Comparison of ENCODE assay signal across 1 cellular context in the genomic region with DNA sequence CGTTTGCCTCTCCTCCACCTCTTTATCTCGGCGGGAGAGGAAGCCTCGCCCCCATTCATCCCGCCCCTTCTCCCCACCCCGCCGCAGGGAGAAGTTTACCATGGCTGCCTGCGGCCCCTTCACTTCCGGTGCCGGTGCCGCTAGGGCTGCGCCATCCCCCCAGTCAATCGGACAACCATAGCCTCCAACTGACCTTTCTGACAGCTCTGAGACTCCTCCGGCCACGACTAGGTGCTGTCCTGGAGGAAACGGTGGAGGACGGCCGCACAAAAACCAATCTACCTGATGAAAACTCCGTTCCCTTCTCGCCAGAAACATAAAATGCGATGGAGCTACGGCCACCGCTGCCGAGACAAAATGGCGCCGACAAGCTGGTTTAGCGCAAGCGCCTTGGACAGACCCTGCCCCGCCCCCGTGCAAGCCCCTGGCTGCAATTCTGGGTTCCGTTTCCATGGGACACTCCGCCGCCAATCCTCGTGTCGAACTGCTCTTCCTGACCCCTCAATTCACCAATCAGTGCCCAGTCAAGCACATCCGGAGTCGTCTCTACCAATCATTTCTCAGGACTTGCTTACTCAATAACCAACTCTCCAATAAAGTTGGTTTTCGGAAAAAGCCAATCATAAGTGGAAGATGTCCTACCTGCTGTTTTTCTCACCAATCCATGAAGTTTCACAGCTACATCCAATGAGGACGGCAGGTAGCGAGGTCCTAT.
TF ChIP-seq lines count a peak whose summit lies in the region.

No MANE protein-coding gene starts in this region.

TF ChIP-seq in HepG2, 621 proteins besides CTCF, POLR2A, EP300 and RAD21 (continued from another document and continues in another):
- TF ChIP-seq, protein P1, sequence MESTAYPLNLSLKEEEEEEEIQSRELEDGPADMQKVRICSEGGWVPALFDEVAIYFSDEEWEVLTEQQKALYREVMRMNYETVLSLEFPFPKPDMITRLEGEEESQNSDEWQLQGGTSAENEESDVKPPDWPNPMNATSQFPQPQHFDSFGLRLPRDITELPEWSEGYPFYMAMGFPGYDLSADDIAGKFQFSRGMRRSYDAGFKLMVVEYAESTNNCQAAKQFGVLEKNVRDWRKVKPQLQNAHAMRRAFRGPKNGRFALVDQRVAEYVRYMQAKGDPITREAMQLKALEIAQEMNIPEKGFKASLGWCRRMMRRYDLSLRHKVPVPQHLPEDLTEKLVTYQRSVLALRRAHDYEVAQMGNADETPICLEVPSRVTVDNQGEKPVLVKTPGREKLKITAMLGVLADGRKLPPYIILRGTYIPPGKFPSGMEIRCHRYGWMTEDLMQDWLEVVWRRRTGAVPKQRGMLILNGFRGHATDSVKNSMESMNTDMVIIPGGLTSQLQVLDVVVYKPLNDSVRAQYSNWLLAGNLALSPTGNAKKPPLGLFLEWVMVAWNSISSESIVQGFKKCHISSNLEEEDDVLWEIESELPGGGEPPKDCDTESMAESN (CRISPR knock-in tag; conservative IDR thresholded peaks at IDR 0.05): 0 out of 2 replicates have a peak, but pooled peaks have one; percentile 49
- TF ChIP-seq, protein P2, sequence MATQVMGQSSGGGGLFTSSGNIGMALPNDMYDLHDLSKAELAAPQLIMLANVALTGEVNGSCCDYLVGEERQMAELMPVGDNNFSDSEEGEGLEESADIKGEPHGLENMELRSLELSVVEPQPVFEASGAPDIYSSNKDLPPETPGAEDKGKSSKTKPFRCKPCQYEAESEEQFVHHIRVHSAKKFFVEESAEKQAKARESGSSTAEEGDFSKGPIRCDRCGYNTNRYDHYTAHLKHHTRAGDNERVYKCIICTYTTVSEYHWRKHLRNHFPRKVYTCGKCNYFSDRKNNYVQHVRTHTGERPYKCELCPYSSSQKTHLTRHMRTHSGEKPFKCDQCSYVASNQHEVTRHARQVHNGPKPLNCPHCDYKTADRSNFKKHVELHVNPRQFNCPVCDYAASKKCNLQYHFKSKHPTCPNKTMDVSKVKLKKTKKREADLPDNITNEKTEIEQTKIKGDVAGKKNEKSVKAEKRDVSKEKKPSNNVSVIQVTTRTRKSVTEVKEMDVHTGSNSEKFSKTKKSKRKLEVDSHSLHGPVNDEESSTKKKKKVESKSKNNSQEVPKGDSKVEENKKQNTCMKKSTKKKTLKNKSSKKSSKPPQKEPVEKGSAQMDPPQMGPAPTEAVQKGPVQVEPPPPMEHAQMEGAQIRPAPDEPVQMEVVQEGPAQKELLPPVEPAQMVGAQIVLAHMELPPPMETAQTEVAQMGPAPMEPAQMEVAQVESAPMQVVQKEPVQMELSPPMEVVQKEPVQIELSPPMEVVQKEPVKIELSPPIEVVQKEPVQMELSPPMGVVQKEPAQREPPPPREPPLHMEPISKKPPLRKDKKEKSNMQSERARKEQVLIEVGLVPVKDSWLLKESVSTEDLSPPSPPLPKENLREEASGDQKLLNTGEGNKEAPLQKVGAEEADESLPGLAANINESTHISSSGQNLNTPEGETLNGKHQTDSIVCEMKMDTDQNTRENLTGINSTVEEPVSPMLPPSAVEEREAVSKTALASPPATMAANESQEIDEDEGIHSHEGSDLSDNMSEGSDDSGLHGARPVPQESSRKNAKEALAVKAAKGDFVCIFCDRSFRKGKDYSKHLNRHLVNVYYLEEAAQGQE (IDR thresholded peaks at IDR 0.05; ENCODE audit: borderline replicate concordance in 1 of 2, low read depth in 1 of 2, low read length in 2 of 2): peak in 1 of 2 experiments; percentile 21; a peak in 1 of 4 replicates
- no peak for TF ChIP-seq ZFP62 (CRISPR knock-in tag; IDR thresholded peaks at IDR 0.05)
- TF ChIP-seq EZH2 (conservative IDR thresholded peaks at IDR 0.05; ENCODE audit: low read depth, low read length): no peak; the same call in 1 of the 2 replicates
- TF ChIP-seq ZNF549 (CRISPR knock-in tag; IDR thresholded peaks at IDR 0.05): no peak
- peak; percentile 65 for TF ChIP-seq SALL1 (CRISPR knock-in tag; IDR thresholded peaks at IDR 0.05)
- no peak for TF ChIP-seq FOXP1 (IDR thresholded peaks at IDR 0.05)
- TF ChIP-seq FOXP1 (CRISPR knock-in tag; IDR thresholded peaks at IDR 0.05): peak; percentile 42; the same call in 1 of the 2 replicates
- peak; percentile 9 for TF ChIP-seq SKI (IDR thresholded peaks at IDR 0.05; ENCODE audit: partially characterized antibody)
- TF ChIP-seq MIER2 (CRISPR knock-in tag; IDR thresholded peaks at IDR 0.05): no peak
- TF ChIP-seq KAT8 (CRISPR knock-in tag; IDR thresholded peaks at IDR 0.05): peak; percentile 84
- TF ChIP-seq, protein P3, sequence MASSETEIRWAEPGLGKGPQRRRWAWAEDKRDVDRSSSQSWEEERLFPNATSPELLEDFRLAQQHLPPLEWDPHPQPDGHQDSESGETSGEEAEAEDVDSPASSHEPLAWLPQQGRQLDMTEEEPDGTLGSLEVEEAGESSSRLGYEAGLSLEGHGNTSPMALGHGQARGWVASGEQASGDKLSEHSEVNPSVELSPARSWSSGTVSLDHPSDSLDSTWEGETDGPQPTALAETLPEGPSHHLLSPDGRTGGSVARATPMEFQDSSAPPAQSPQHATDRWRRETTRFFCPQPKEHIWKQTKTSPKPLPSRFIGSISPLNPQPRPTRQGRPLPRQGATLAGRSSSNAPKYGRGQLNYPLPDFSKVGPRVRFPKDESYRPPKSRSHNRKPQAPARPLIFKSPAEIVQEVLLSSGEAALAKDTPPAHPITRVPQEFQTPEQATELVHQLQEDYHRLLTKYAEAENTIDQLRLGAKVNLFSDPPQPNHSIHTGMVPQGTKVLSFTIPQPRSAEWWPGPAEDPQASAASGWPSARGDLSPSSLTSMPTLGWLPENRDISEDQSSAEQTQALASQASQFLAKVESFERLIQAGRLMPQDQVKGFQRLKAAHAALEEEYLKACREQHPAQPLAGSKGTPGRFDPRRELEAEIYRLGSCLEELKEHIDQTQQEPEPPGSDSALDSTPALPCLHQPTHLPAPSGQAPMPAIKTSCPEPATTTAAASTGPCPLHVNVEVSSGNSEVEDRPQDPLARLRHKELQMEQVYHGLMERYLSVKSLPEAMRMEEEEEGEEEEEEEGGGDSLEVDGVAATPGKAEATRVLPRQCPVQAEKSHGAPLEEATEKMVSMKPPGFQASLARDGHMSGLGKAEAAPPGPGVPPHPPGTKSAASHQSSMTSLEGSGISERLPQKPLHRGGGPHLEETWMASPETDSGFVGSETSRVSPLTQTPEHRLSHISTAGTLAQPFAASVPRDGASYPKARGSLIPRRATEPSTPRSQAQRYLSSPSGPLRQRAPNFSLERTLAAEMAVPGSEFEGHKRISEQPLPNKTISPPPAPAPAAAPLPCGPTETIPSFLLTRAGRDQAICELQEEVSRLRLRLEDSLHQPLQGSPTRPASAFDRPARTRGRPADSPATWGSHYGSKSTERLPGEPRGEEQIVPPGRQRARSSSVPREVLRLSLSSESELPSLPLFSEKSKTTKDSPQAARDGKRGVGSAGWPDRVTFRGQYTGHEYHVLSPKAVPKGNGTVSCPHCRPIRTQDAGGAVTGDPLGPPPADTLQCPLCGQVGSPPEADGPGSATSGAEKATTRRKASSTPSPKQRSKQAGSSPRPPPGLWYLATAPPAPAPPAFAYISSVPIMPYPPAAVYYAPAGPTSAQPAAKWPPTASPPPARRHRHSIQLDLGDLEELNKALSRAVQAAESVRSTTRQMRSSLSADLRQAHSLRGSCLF (CRISPR knock-in tag; IDR thresholded peaks at IDR 0.05; ENCODE audit: borderline replicate concordance): no peak; the same call in 1 of the 2 replicates
- TF ChIP-seq KMT2B (CRISPR knock-in tag; IDR thresholded peaks at IDR 0.05): peak; percentile 71; the same call in 1 of the 2 replicates
- TF ChIP-seq KDM6A (CRISPR knock-in tag; IDR thresholded peaks at IDR 0.05; ENCODE audit: low read depth): no peak
- TF ChIP-seq, protein P4, sequence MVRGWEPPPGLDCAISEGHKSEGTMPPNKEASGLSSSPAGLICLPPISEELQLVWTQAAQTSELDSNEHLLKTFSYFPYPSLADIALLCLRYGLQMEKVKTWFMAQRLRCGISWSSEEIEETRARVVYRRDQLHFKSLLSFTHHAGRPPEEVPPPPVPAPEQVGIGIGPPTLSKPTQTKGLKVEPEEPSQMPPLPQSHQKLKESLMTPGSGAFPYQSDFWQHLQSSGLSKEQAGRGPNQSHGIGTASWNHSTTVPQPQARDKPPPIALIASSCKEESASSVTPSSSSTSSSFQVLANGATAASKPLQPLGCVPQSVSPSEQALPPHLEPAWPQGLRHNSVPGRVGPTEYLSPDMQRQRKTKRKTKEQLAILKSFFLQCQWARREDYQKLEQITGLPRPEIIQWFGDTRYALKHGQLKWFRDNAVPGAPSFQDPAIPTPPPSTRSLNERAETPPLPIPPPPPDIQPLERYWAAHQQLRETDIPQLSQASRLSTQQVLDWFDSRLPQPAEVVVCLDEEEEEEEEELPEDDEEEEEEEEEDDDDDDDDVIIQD (CRISPR knock-in tag; IDR thresholded peaks at IDR 0.05; ENCODE audit: low read depth): peak; percentile 94; the same call in 1 of the 2 replicates
- TF ChIP-seq SMAD9 (CRISPR knock-in tag; IDR thresholded peaks at IDR 0.05): no peak
- TF ChIP-seq NFYB (CRISPR knock-in tag; IDR thresholded peaks at IDR 0.05): peak; percentile 96
- TF ChIP-seq, protein P5, sequence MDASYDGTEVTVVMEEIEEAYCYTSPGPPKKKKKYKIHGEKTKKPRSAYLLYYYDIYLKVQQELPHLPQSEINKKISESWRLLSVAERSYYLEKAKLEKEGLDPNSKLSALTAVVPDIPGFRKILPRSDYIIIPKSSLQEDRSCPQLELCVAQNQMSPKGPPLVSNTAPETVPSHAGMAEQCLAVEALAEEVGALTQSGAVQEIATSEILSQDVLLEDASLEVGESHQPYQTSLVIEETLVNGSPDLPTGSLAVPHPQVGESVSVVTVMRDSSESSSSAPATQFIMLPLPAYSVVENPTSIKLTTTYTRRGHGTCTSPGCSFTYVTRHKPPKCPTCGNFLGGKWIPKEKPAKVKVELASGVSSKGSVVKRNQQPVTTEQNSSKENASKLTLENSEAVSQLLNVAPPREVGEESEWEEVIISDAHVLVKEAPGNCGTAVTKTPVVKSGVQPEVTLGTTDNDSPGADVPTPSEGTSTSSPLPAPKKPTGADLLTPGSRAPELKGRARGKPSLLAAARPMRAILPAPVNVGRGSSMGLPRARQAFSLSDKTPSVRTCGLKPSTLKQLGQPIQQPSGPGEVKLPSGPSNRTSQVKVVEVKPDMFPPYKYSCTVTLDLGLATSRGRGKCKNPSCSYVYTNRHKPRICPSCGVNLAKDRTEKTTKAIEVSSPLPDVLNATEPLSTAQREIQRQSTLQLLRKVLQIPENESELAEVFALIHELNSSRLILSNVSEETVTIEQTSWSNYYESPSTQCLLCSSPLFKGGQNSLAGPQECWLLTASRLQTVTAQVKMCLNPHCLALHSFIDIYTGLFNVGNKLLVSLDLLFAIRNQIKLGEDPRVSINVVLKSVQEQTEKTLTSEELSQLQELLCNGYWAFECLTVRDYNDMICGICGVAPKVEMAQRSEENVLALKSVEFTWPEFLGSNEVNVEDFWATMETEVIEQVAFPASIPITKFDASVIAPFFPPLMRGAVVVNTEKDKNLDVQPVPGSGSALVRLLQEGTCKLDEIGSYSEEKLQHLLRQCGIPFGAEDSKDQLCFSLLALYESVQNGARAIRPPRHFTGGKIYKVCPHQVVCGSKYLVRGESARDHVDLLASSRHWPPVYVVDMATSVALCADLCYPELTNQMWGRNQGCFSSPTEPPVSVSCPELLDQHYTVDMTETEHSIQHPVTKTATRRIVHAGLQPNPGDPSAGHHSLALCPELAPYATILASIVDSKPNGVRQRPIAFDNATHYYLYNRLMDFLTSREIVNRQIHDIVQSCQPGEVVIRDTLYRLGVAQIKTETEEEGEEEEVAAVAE (CRISPR knock-in tag; IDR thresholded peaks at IDR 0.05; ENCODE audit: borderline replicate concordance): peak; percentile 97; the same call in 1 of the 2 replicates
- TF ChIP-seq ZNF674 (CRISPR knock-in tag; IDR thresholded peaks at IDR 0.05; ENCODE audit: low read depth): no peak
- peak; percentile 77 for TF ChIP-seq ZNF605 (CRISPR knock-in tag; IDR thresholded peaks at IDR 0.05)
- TF ChIP-seq CHD4 (IDR thresholded peaks at IDR 0.05; ENCODE audit: borderline replicate concordance, low read length): no peak
- TF ChIP-seq HDAC1 (CRISPR knock-in tag; IDR thresholded peaks at IDR 0.05): no peak; the same call in none of the 2 replicates
- TF ChIP-seq, protein P6, sequence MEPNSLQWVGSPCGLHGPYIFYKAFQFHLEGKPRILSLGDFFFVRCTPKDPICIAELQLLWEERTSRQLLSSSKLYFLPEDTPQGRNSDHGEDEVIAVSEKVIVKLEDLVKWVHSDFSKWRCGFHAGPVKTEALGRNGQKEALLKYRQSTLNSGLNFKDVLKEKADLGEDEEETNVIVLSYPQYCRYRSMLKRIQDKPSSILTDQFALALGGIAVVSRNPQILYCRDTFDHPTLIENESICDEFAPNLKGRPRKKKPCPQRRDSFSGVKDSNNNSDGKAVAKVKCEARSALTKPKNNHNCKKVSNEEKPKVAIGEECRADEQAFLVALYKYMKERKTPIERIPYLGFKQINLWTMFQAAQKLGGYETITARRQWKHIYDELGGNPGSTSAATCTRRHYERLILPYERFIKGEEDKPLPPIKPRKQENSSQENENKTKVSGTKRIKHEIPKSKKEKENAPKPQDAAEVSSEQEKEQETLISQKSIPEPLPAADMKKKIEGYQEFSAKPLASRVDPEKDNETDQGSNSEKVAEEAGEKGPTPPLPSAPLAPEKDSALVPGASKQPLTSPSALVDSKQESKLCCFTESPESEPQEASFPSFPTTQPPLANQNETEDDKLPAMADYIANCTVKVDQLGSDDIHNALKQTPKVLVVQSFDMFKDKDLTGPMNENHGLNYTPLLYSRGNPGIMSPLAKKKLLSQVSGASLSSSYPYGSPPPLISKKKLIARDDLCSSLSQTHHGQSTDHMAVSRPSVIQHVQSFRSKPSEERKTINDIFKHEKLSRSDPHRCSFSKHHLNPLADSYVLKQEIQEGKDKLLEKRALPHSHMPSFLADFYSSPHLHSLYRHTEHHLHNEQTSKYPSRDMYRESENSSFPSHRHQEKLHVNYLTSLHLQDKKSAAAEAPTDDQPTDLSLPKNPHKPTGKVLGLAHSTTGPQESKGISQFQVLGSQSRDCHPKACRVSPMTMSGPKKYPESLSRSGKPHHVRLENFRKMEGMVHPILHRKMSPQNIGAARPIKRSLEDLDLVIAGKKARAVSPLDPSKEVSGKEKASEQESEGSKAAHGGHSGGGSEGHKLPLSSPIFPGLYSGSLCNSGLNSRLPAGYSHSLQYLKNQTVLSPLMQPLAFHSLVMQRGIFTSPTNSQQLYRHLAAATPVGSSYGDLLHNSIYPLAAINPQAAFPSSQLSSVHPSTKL (CRISPR knock-in tag; IDR thresholded peaks at IDR 0.05): 0 out of 2 replicates have a peak, but pooled peaks have one; percentile 22
- TF ChIP-seq, protein P7, sequence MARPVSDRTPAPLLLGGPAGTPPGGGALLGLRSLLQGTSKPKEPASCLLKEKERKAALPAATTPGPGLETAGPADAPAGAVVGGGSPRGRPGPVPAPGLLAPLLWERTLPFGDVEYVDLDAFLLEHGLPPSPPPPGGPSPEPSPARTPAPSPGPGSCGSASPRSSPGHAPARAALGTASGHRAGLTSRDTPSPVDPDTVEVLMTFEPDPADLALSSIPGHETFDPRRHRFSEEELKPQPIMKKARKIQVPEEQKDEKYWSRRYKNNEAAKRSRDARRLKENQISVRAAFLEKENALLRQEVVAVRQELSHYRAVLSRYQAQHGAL (CRISPR knock-in tag; IDR thresholded peaks at IDR 0.05; ENCODE audit: not compliant biosample characterization): no peak
- TF ChIP-seq ZNF839 (CRISPR knock-in tag; IDR thresholded peaks at IDR 0.05; ENCODE audit: borderline replicate concordance): no peak
- 0 out of 2 replicates have a peak, but pooled peaks have one; percentile 22 for TF ChIP-seq MAFF (IDR thresholded peaks at IDR 0.05; ENCODE audit: low read depth, low read length)
- TF ChIP-seq ZNF225 (CRISPR knock-in tag; IDR thresholded peaks at IDR 0.05): no peak
- TF ChIP-seq DR1 (CRISPR knock-in tag; IDR thresholded peaks at IDR 0.05): 0 out of 2 replicates have a peak, but pooled peaks have one; percentile 20
- no peak for TF ChIP-seq ZSCAN30 (CRISPR knock-in tag; IDR thresholded peaks at IDR 0.05)
- TF ChIP-seq JUND (CRISPR knock-in tag; IDR thresholded peaks at IDR 0.05): no peak
- TF ChIP-seq MYNN (CRISPR knock-in tag; IDR thresholded peaks at IDR 0.05; ENCODE audit: low read depth): no peak; the same call in 1 of the 2 replicates
- peak; percentile 61; the same call in 1 of the 2 replicates for TF ChIP-seq ZNF670 (CRISPR knock-in tag; IDR thresholded peaks at IDR 0.05; ENCODE audit: borderline replicate concordance)
- TF ChIP-seq ELF1 (CRISPR knock-in tag; IDR thresholded peaks at IDR 0.05): peak; percentile 84
